ENCODE assay signal across 8 cellular contexts in the genomic region with DNA sequence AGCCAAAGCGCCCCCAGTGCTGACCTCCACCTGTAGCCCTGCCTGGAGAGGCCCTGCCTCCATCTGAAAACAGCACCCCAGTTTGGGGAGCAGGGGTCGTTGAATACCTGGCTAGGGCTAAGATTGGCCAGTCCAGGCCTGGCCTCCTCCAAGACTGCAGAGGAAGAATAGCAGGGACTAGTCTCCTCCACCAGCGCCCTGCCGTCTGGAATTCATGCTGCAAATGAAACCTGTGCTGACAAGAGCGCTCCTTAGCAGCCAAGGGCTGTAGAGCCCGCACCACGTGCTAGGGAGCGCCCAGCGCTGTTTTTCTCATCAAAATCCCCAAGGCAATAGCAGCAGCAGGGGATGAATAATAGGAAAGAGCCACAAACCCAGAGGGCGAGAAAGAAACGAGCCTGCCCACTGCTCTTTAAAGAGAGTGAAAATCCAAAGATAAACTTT. TPM values are rescaled to one million over a fixed set of nuclear protein-coding genes. Genes with fewer than 3 reads are reported as not detected.
DNase-seq lines count a peak whose midpoint lies in the region; ATAC-seq and TF ChIP-seq lines count a peak whose summit lies in the region.

No MANE protein-coding gene starts in this region.

- H3K27me3 Mint-ChIP-seq in memory B cell, result peaks cover 21% of the 10 kb centered on the region

- H3K27ac ChIP-seq in colonic mucosa, result no peak overlapping the region
- H3K27ac ChIP-seq in aorta (ENCODE audit: low read depth in 1 of 2, low read length in 2 of 2), result no peak overlapping the region

- peaks cover 28% of the 10 kb centered on the region for H3K4me1 ChIP-seq in colonic mucosa
- no peaks in the 10 kb centered on the region for H3K4me1 ChIP-seq in aorta (ENCODE audit: control insufficient read depth in 1 of 2, insufficient read depth in 2 of 2, low read length in 2 of 2)

- H3K9me3 Mint-ChIP-seq in memory B cell, result no peaks in the 10 kb centered on the region

- no peaks in the 10 kb centered on the region for H3K36me3 Mint-ChIP-seq in memory B cell

- H3K36me3 ChIP-seq in colonic mucosa, result no peaks in the 10 kb centered on the region
- H3K36me3 ChIP-seq in aorta (ENCODE audit: control insufficient read depth in 1 of 2, insufficient read depth in 2 of 2, low read length in 1 of 2), result no peaks in the 10 kb centered on the region

- ATAC-seq in memory B cell (ENCODE audit: low read depth) (no peak), aorta (ENCODE audit: low FRiP score) (peak; percentile 24), GM18511 (IDR thresholded peaks at IDR 0.05; ENCODE audit: unreplicated experiment) (no peak)

- TF ChIP-seq CTCF in colonic mucosa (IDR thresholded peaks at IDR 0.05), result no peak

- H3K4me1 Mint-ChIP-seq in memory B cell, result peaks cover 24% of the 10 kb centered on the region

- peak overlapping the region; percentile 79 for H3K4me3 Mint-ChIP-seq in memory B cell

- intact Hi-C loops in colonic mucosa (cut with DNase I) (no loop called here), aorta (cut with DNase I) (no loop called here)

- WGBS in aorta, 2 donors, result 7 to 10% methylated on average over 11 of the region's 11 CpGs

- no peak overlapping the region for H3K9ac ChIP-seq in colonic mucosa (ENCODE audit: low read depth in 2 of 2, low read length in 2 of 2)

- peaks cover 57% of the 10 kb centered on the region for H3K27me3 ChIP-seq in colonic mucosa
- H3K27me3 ChIP-seq in aorta (ENCODE audit: control insufficient read depth in 1 of 2, insufficient read depth in 2 of 2, low read length in 1 of 2), result no peaks in the 10 kb centered on the region

- H3K4me3 ChIP-seq in colonic mucosa, result peak overlapping the region; percentile 33
- peak overlapping the region in 1 of 2 donors; percentile 49 for H3K4me3 ChIP-seq in aorta (ENCODE audit: low read length in 2 of 2)

- H3K9me3 ChIP-seq in colonic mucosa, result no peaks in the 10 kb centered on the region
- H3K9me3 ChIP-seq in aorta (ENCODE audit: control insufficient read depth, low read length), result no peaks in the 10 kb centered on the region

- DNase-seq in SIG-M5 treated with dmso at 0.1 percent for 504 hours (lab: John Stamatoyannopoulos, UW; ENCODE audit: unreplicated experiment), result peak; percentile 18
- no peak for DNase-seq in SIG-M5 (lab: John Stamatoyannopoulos, UW)
- peak; percentile 44 to 79 for DNase-seq in NCI-H526 (lab: John Stamatoyannopoulos, UW)
- DNase-seq in colonic mucosa, result no peak
- no peak for DNase-seq in memory B cell (ENCODE audit: low spot score in 2 of 2)
- DNase-seq in aorta, result no peak
- DNase-seq in HuH-7.5 (ENCODE audit: low spot score), result no peak

- H3K27ac Mint-ChIP-seq in memory B cell, result no peak overlapping the region

RNA-seq across cellular contexts. Expression of a gene that starts 3.4 kb away (rescaled TPM):
- total RNA-seq in colonic mucosa (1 to 10 TPM; 1.1 to 1.3 TPM), aorta (not detected)
- polyA plus RNA-seq in aorta, result not detected

RNA-seq across cellular contexts. Expression of a gene that starts 37.5 kb away (rescaled TPM):
- total RNA-seq in colonic mucosa (100 to 1,000 TPM; 187 to 258 TPM), aorta (10 to 100 TPM; 56.3 to 70.0 TPM)
- polyA plus RNA-seq in aorta, result 100 to 1,000 TPM in 1 of 2 donors, 10 to 100 TPM in 1; 68.9 to 220 TPM

Comparison
In these comparisons a context has a peak if more than half of its experiments do, and no peak if none do; other contexts are left out.
1. DNase-seq: peak in SIG-M5 treated with dmso at 0.1 percent for 504 hours (single experiment) and NCI-H526 (2 of 2); none in SIG-M5 (single experiment), colonic mucosa (single experiment), memory B cell (0 of 2), aorta (0 of 2) and HuH-7.5 (single experiment).